Comparison of ENCODE assay signal across 21 cellular contexts in the genomic region with DNA sequence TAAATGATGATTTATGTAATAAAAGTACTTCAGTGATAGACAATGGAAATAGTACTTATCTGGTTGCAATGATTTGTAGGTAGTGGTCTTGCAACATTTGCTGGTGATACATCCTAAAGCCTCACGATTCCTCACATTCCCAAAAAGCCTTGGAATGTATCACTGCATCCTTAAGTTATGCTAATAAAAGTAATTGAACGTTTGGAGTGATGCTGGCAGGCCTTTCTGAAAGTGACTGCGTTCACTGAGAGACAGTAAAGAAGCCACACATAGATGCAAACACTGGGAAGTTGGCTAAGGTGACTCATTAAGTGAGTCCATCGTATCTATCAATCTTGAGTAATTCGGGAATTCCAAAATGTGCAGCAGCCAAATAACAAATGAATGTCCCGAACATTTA.
A peak's percentile ranks its signal among the peaks of the same experiment; 100 is the strongest.
DNase-seq lines count a peak whose midpoint lies in the region; ATAC-seq and TF ChIP-seq lines count a peak whose summit lies in the region.
"Had no signal": no experiment of that assay in that cellular context is flagged by ENCODE, and none has a peak within 500 bp of the region (broad histone marks: within the 10 kb centered on the region; RNA-seq: fewer than 3 reads in every experiment).

No MANE protein-coding gene starts in this region.

- TF ChIP-seq POLR2A in IMR-90 (IDR thresholded peaks at IDR 0.05; ENCODE audit: low read depth, low read length) = no peak

- DNase-seq in EL (peak; percentile 94), IMR-90 (peak; percentile 75), choroid plexus epithelial cell (ENCODE audit: low read depth) (peak; percentile 16), trophoblast cell (peak; percentile 77 to 89), HUDEP-2 (lab: John Stamatoyannopoulos, UW; ENCODE audit: unreplicated experiment in 76 of 76) (no peak), DMS53 (lab: John Stamatoyannopoulos, UW) (no peak)
- DNase-seq: activated CD8-positive, alpha-beta T cell treated with anti-CD3 and anti-CD28 coated beads for 36 hours; activated T-cell treated with anti-CD3 and anti-CD28 coated beads, Interleukin-2, amount 50 U/mL, for 24 hours; amygdala; caudate nucleus; dorsolateral prefrontal cortex; GOT3; lower lobe of right lung; NCI-H1105 treated with DMSO at 0.1 percent for 48 hours; NCI-H2081 treated with DMSO at 0.1 percent for 48 hours; NCI-H510A treated with DMSO at 0.1 percent for 48 hours; stimulated activated CD4-positive, alpha-beta T cell treated with anti-CD3 and anti-CD28 coated beads, Interleukin-2, amount 100 ng/mL, for 24 hours; testis had no signal

- H4K12ac ChIP-seq in trophoblast cell (ENCODE audit: low read depth, low read length) = no peak overlapping the region

- no TSS peak for BruUV-seq in IMR-90 (replicated peaks; lab: Mats Ljungman, UMichigan)

- no peak overlapping the region for H2BK20ac ChIP-seq in IMR-90 (ENCODE audit: low read depth, low read length)

- no peaks in the 10 kb centered on the region for H4K20me1 ChIP-seq in IMR-90 (ENCODE audit: insufficient read depth, low read length)

- in situ Hi-C loops in IMR-90 (cut with MboI; ENCODE audit: low sequenced_read_pairs) = no loop called here

- H3K9ac ChIP-seq in IMR-90 (ENCODE audit: low read depth, low read length) (no peak overlapping the region), trophoblast cell (ENCODE audit: low read length) (no peak overlapping the region)

- H2AFZ ChIP-seq in IMR-90 (replicated peaks; ENCODE audit: low read length, poor library complexity) = no peak overlapping the region
- no peak overlapping the region for H2AFZ ChIP-seq in trophoblast cell (ENCODE audit: insufficient read depth, low read length, poor library complexity)

- dilution Hi-C loops in IMR-90 (cut with HindIII; ENCODE audit: low sequenced_read_pairs, unreplicated experiment) = no loop called here

- H2AK9ac ChIP-seq in IMR-90 (replicated peaks; ENCODE audit: low read depth, low read length, poor library complexity) = no peak overlapping the region

- no peaks in the 10 kb centered on the region for H3K79me1 ChIP-seq in IMR-90 (ENCODE audit: low read depth in 1 of 2, low read length in 2 of 2)
- no peaks in the 10 kb centered on the region for H3K79me1 ChIP-seq in trophoblast cell (ENCODE audit: low read length)

- no peak overlapping the region for H3K56ac ChIP-seq in IMR-90 (ENCODE audit: extremely low read depth, insufficient read depth, low read length)

- TF ChIP-seq RAD21 in IMR-90 (IDR thresholded peaks at IDR 0.05; ENCODE audit: low read length) = no peak

- CTCF ChIA-PET in IMR-90 (lab: Yijun Ruan, JAX) = no interaction called here

- peak; percentile 74 for ATAC-seq in IMR-90 (ENCODE audit: low read depth)
- ATAC-seq in HG03521 (IDR thresholded peaks at IDR 0.05; ENCODE audit: unreplicated experiment) = no peak
- ATAC-seq: activated CD8-positive, alpha-beta T cell treated with anti-CD3 and anti-CD28 coated beads for 36 hours; lower lobe of right lung; stimulated activated memory B cell treated with anti-CD40 and anti-IgM and Interleukin-4, amounts not matched to agents 10 μg/mL and 1 μg/mL and 100 μg/mL, for 72 hours had no signal

- H3K4me1 ChIP-seq in IMR-90 (ENCODE audit: control insufficient read depth, insufficient read depth, low read length) (no peaks in the 10 kb centered on the region), trophoblast cell (ENCODE audit: control insufficient read depth in 1 of 2, insufficient read depth in 2 of 2, low read length in 2 of 2) (no peaks in the 10 kb centered on the region)
- H3K4me1 ChIP-seq: lower lobe of right lung had no signal

- no peak overlapping the region for H2BK15ac ChIP-seq in IMR-90 (ENCODE audit: low read depth, low read length)

- H3K4me3 ChIP-seq in IMR-90 (ENCODE audit: insufficient read depth, low read depth, low read length) (no peak overlapping the region), choroid plexus epithelial cell (ENCODE audit: low read depth, low read length) (no peak overlapping the region), trophoblast cell (ENCODE audit: low read depth, low read length) (no peak overlapping the region)
- H3K4me3 ChIP-seq: dorsolateral prefrontal cortex, lower lobe of right lung, skin epidermis, testis had no signal

- intact Hi-C loops in IMR-90 (cut with micrococcal nuclease) = no loop called here

- WGBS in IMR-90 (ENCODE audit: extremely low coverage in 2 of 2, insufficient read length in 1 of 2), 2 experiments = 60% methylated on average over 1 of the region's 6 CpGs; no CpG with 5 or more reads in 1 of the 2 experiments
- no CpG with 5 or more reads among the region's 6 CpGs for WGBS in trophoblast cell (ENCODE audit: extremely low coverage, insufficient coverage, insufficient read length)

- H3K14ac ChIP-seq in IMR-90 (replicated peaks; ENCODE audit: low read depth, low read length) = no peak overlapping the region
- no peak overlapping the region for H3K14ac ChIP-seq in trophoblast cell (ENCODE audit: low read length)

- H2BK5ac ChIP-seq in IMR-90 (ENCODE audit: low read depth, low read length, poor library complexity, severe bottlenecking) (no peak overlapping the region), trophoblast cell (ENCODE audit: low read depth, low read length, poor library complexity) (no peak overlapping the region)

- H4K5ac ChIP-seq in IMR-90 (ENCODE audit: low read depth, low read length) = no peak overlapping the region

- no peak overlapping the region for H3K18ac ChIP-seq in IMR-90 (ENCODE audit: low read depth, low read length)
- H3K18ac ChIP-seq in trophoblast cell (ENCODE audit: low read length) = no peak overlapping the region

- H2BK120ac ChIP-seq in IMR-90 (ENCODE audit: low read depth, low read length) = no peak overlapping the region
- H2BK120ac ChIP-seq in trophoblast cell (ENCODE audit: insufficient read depth, low read length, poor library complexity) = no peak overlapping the region

- TF ChIP-seq CTCF in IMR-90 (conservative IDR thresholded peaks at IDR 0.05; ENCODE audit: low read depth, low read length) (no peak), choroid plexus epithelial cell (conservative IDR thresholded peaks at IDR 0.05; ENCODE audit: low read depth, low read length) (no peak)

- no peak overlapping the region for H4K91ac ChIP-seq in IMR-90 (ENCODE audit: insufficient read depth, low read depth, low read length)
- H4K91ac ChIP-seq in trophoblast cell (ENCODE audit: low read depth, low read length) = no peak overlapping the region

- POLR2A ChIA-PET in IMR-90 (lab: Charles Lee; ENCODE audit: unreplicated experiment) = interaction anchor here (0.7 kb wide), 1 partner anchor 362 kb away, joined by 6 read pairs; no protein-coding TSS in a partner anchor

- H3K27ac ChIP-seq in IMR-90 (ENCODE audit: insufficient read depth, low read length) (no peak overlapping the region), trophoblast cell (ENCODE audit: low read depth, low read length) (no peak overlapping the region)
- H3K27ac ChIP-seq: dorsolateral prefrontal cortex, lower lobe of right lung, skin epidermis had no signal

- H2BK12ac ChIP-seq in trophoblast cell (ENCODE audit: low read length) = no peak overlapping the region

- H3K4ac ChIP-seq in IMR-90 (ENCODE audit: low read depth, low read length) = no peak overlapping the region
- H3K4ac ChIP-seq in trophoblast cell (ENCODE audit: low read depth, low read length) = no peak overlapping the region

- H2AK5ac ChIP-seq in IMR-90 (ENCODE audit: low read depth, low read length) (no peak overlapping the region), trophoblast cell (ENCODE audit: low read length) (no peak overlapping the region)

- H3K23ac ChIP-seq in IMR-90 (ENCODE audit: low read depth, low read length) (no peak overlapping the region), trophoblast cell (ENCODE audit: low read length) (no peak overlapping the region)

- no peaks in the 10 kb centered on the region for H3K9me1 ChIP-seq in IMR-90 (ENCODE audit: insufficient read depth, low read length)

- no peaks in the 10 kb centered on the region for H3K79me2 ChIP-seq in trophoblast cell (ENCODE audit: control insufficient read depth, insufficient read depth, low read length, poor library complexity)

- H3K36me3 ChIP-seq in IMR-90 (ENCODE audit: control insufficient read depth, insufficient read depth, low read length) = no peaks in the 10 kb centered on the region; the same call in 1 of the 2 replicates
- H3K36me3 ChIP-seq in trophoblast cell (ENCODE audit: control insufficient read depth in 1 of 2, insufficient read depth in 2 of 2, low read length in 2 of 2) = no peaks in the 10 kb centered on the region
- H3K36me3 ChIP-seq: lower lobe of right lung had no signal

- no peaks in the 10 kb centered on the region for H3K9me3 ChIP-seq in IMR-90 (ENCODE audit: control insufficient read depth, insufficient read depth, low read length)
- no peaks in the 10 kb centered on the region for H3K9me3 ChIP-seq in trophoblast cell (ENCODE audit: insufficient read depth, low read depth, low read length)
- H3K9me3 ChIP-seq: lower lobe of right lung, testis had no signal

- H3K27me3 ChIP-seq in IMR-90 (ENCODE audit: control insufficient read depth, insufficient read depth, low read length) = no peaks in the 10 kb centered on the region
- no peaks in the 10 kb centered on the region for H3K27me3 ChIP-seq in trophoblast cell (ENCODE audit: insufficient read depth, low read length)
- H3K27me3 ChIP-seq: dorsolateral prefrontal cortex, testis had no signal

- H4K8ac ChIP-seq in IMR-90 (ENCODE audit: low read depth in 2 of 2, low read length in 2 of 2) (no peak overlapping the region), trophoblast cell (ENCODE audit: low read depth, low read length) (no peak overlapping the region)

- H3K4me2 ChIP-seq in IMR-90 (ENCODE audit: low read depth, low read length) = no peak overlapping the region
- H3K4me2 ChIP-seq in trophoblast cell (ENCODE audit: low read length) = no peak overlapping the region

TF ChIP-seq in IMR-90, 13 proteins besides CTCF, POLR2A, EP300 and RAD21 (continues in another document):
- TF ChIP-seq CEBPB (IDR thresholded peaks at IDR 0.05; ENCODE audit: low read depth, low read length) = peak; percentile 64; the same call in 1 of the 2 replicates
- peak; percentile 54; the same call in 1 of the 2 replicates for TF ChIP-seq BHLHE40 (IDR thresholded peaks at IDR 0.05; ENCODE audit: low read depth, low read length)
- no peak for TF ChIP-seq SMC3 (IDR thresholded peaks at IDR 0.05; ENCODE audit: low read depth, low read length)
- TF ChIP-seq FOS (IDR thresholded peaks at IDR 0.05; ENCODE audit: low read depth, low read length) = 0 out of 2 replicates have a peak, but pooled peaks have one; percentile 11
- no peak for TF ChIP-seq MXI1 (IDR thresholded peaks at IDR 0.05; ENCODE audit: borderline replicate concordance, low read depth, low read length)
- TF ChIP-seq, protein P1, sequence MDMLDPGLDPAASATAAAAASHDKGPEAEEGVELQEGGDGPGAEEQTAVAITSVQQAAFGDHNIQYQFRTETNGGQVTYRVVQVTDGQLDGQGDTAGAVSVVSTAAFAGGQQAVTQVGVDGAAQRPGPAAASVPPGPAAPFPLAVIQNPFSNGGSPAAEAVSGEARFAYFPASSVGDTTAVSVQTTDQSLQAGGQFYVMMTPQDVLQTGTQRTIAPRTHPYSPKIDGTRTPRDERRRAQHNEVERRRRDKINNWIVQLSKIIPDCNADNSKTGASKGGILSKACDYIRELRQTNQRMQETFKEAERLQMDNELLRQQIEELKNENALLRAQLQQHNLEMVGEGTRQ (IDR thresholded peaks at IDR 0.05; ENCODE audit: low read depth, low read length) = no peak
- no peak for TF ChIP-seq CHD1 (IDR thresholded peaks at IDR 0.05; ENCODE audit: low read depth, low read length)

Comparison
In these comparisons a context has a peak if more than half of its experiments do, and no peak if none do; other contexts are left out.
1. DNase-seq: peak in EL (single experiment), IMR-90 (single experiment), choroid plexus epithelial cell (single experiment) and trophoblast cell (2 of 2); none in HUDEP-2 (0 of 76) and DMS53 (single experiment).